In the genomic region with DNA sequence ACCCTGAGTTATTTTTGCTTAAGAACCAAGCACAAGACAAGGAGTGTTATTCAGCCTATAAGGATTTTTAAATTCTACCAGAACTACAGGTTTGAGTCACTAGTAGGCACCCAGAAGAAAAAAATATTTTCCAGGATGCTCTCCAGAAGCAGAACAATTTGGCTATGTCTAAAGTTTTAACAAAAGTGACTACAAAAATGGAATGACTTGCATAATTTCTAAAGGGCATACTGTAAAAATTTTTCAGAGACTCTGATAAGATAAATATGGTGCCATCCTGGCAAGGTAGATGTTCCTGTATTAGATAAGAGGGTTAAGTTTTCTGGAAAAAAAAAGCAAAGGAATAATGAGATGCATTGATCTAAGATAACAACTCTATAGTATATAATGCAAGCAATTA, we compare ENCODE assay signal across 15 cellular contexts.
DNase-seq lines count a peak whose midpoint lies in the region; ATAC-seq, FAIRE-seq and TF ChIP-seq lines count a peak whose summit lies in the region.
"Had no signal": no experiment of that assay in that cellular context is flagged by ENCODE, and none has a peak within 500 bp of the region (broad histone marks: within the 10 kb centered on the region; RNA-seq: fewer than 3 reads in every experiment).

No MANE protein-coding gene starts in this region.

- no peak overlapping the region for H2AFZ ChIP-seq in IMR-90 (replicated peaks; ENCODE audit: low read length, poor library complexity)
- peak overlapping the region; percentile 27 for H2AFZ ChIP-seq in keratinocyte (ENCODE audit: control insufficient read depth, low read length)
- H2AFZ ChIP-seq in MM.1S (ENCODE audit: low read length), result no peak overlapping the region

- no peak for TF ChIP-seq RAD21 in IMR-90 (IDR thresholded peaks at IDR 0.05; ENCODE audit: low read length)

- H3K9me2 ChIP-seq in MM.1S (replicated peaks; ENCODE audit: insufficient read depth, low read length), result no peaks in the 10 kb centered on the region

- H3K27ac ChIP-seq in IMR-90 (ENCODE audit: insufficient read depth, low read length) (no peak overlapping the region), RWPE2 (ENCODE audit: poor library complexity, severe bottlenecking) (peak overlapping the region; percentile 90), keratinocyte (ENCODE audit: control insufficient read depth, insufficient read depth, low read length) (peak overlapping the region; percentile 85), MM.1S (ENCODE audit: low read length) (no peak overlapping the region)
- H3K27ac ChIP-seq: C4-2B had no signal

- H3K4ac ChIP-seq in IMR-90 (ENCODE audit: low read depth, low read length), result peak overlapping the region; percentile 52; the same call in 1 of the 2 replicates

- H4K5ac ChIP-seq in IMR-90 (ENCODE audit: low read depth, low read length), result no peak overlapping the region

- POLR2A ChIA-PET in IMR-90 (lab: Charles Lee; ENCODE audit: unreplicated experiment), result no interaction called here

- H4K91ac ChIP-seq in IMR-90 (ENCODE audit: insufficient read depth, low read depth, low read length), result no peak overlapping the region; the same call in 1 of the 2 replicates

- no peak overlapping the region for H2BK20ac ChIP-seq in IMR-90 (ENCODE audit: low read depth, low read length)

- H3K9me1 ChIP-seq in IMR-90 (ENCODE audit: insufficient read depth, low read length) (no peaks in the 10 kb centered on the region; the same call in 1 of the 2 replicates), keratinocyte (ENCODE audit: control insufficient read depth, extremely low read depth, insufficient read depth, low read length) (no peaks in the 10 kb centered on the region)

- in situ Hi-C loops in IMR-90 (cut with MboI; ENCODE audit: low sequenced_read_pairs), result no loop called here

- dilution Hi-C loops in IMR-90 (cut with HindIII; ENCODE audit: low sequenced_read_pairs, unreplicated experiment) (no loop called here), keratinocyte (cut with MboI; ENCODE audit: extremely low pct_ligation_motif_present, low sequenced_read_pairs) (no loop called here)

- H2BK15ac ChIP-seq in IMR-90 (ENCODE audit: low read depth, low read length), result no peak overlapping the region

- H2BK5ac ChIP-seq in IMR-90 (ENCODE audit: low read depth, low read length, poor library complexity, severe bottlenecking), result no peak overlapping the region

- CTCF ChIA-PET in IMR-90 (lab: Yijun Ruan, JAX), result no interaction called here

- H3K4me1 ChIP-seq in IMR-90 (ENCODE audit: control insufficient read depth, insufficient read depth, low read length) (peaks cover 6% of the 10 kb centered on the region), RWPE2 (ENCODE audit: insufficient read depth, poor library complexity, severe bottlenecking) (peaks cover 8% of the 10 kb centered on the region), keratinocyte (ENCODE audit: control insufficient read depth, extremely low read depth, insufficient read depth, low read length) (peaks cover 19% of the 10 kb centered on the region), MM.1S (ENCODE audit: low read length) (no peaks in the 10 kb centered on the region)
- H3K4me1 ChIP-seq: Caco-2, HAP-1 had no signal

- TF ChIP-seq CTCF in IMR-90 (conservative IDR thresholded peaks at IDR 0.05; ENCODE audit: low read depth, low read length) (no peak), RWPE2 (IDR thresholded peaks at IDR 0.05; ENCODE audit: poor library complexity, severe bottlenecking) (no peak), keratinocyte (optimal IDR thresholded peaks at IDR 0.05 in 1 of 3, IDR thresholded peaks at IDR 0.05 in 1 of 3, conservative IDR thresholded peaks at IDR 0.05 in 1 of 3; ENCODE audit: extremely low read depth in 1 of 3, insufficient read depth in 2 of 3, low read length in 3 of 3) (no peak), MM.1S (IDR thresholded peaks at IDR 0.05; ENCODE audit: low read length) (no peak)

- H4K20me1 ChIP-seq in IMR-90 (ENCODE audit: insufficient read depth, low read length) (no peaks in the 10 kb centered on the region), keratinocyte (ENCODE audit: control insufficient read depth, extremely low read depth, insufficient read depth, low read length) (no peaks in the 10 kb centered on the region), MM.1S (ENCODE audit: insufficient read depth, low read length) (no peaks in the 10 kb centered on the region)

- H2AK5ac ChIP-seq in IMR-90 (ENCODE audit: low read depth, low read length), result no peak overlapping the region

- no peaks in the 10 kb centered on the region for H3K79me1 ChIP-seq in IMR-90 (ENCODE audit: low read depth in 1 of 2, low read length in 2 of 2)

- no peak for TF ChIP-seq POLR2A in IMR-90 (IDR thresholded peaks at IDR 0.05; ENCODE audit: low read depth, low read length)

- no TSS peak for BruUV-seq in IMR-90 (replicated peaks; lab: Mats Ljungman, UMichigan)

- DNase-seq in IMR-90, result no peak
- DNase-seq in RWPE2 (ENCODE audit: low spot score), result no peak
- no peak for DNase-seq in keratinocyte (ENCODE audit: low read depth, low spot score)
- DNase-seq in NCI-H2029 (lab: John Stamatoyannopoulos, UW), result no peak
- DNase-seq in effector CD4-positive, alpha-beta T cell, result no peak
- no peak for DNase-seq in MM.1S
- DNase-seq: AML-193; Caco-2; CD4-positive, alpha-beta T cell; DMS79; GDM1 had no signal

- H3K9ac ChIP-seq in IMR-90 (ENCODE audit: low read depth, low read length) (no peak overlapping the region), keratinocyte (ENCODE audit: control insufficient read depth, extremely low read depth, insufficient read depth, low read length) (no peak overlapping the region), MM.1S (ENCODE audit: low read length) (no peak overlapping the region)

- FAIRE-seq in keratinocyte (lab: Jason Lieb, UNC), result no peak
- FAIRE-seq: A204.1, D721Med had no signal

- H3K36me3 ChIP-seq in IMR-90 (ENCODE audit: control insufficient read depth, insufficient read depth, low read length) (no peaks in the 10 kb centered on the region), RWPE2 (ENCODE audit: low read depth) (no peaks in the 10 kb centered on the region), keratinocyte (ENCODE audit: control insufficient read depth in 2 of 2, extremely low read depth in 1 of 2, insufficient read depth in 2 of 2, low read length in 2 of 2) (no peaks in the 10 kb centered on the region), MM.1S (replicated peaks; ENCODE audit: insufficient read depth, low read length) (no peaks in the 10 kb centered on the region)
- H3K36me3 ChIP-seq: HAP-1 had no signal

- no peak overlapping the region for H3K4me3 ChIP-seq in IMR-90 (ENCODE audit: insufficient read depth, low read depth, low read length)
- no peak overlapping the region for H3K4me3 ChIP-seq in RWPE2 (ENCODE audit: severe bottlenecking)
- no peak overlapping the region for H3K4me3 ChIP-seq in keratinocyte (ENCODE audit: control insufficient read depth in 2 of 3, extremely low read depth in 1 of 3, insufficient read depth in 2 of 3, low read depth in 1 of 3, low read length in 3 of 3)
- no peak overlapping the region for H3K4me3 ChIP-seq in MM.1S (ENCODE audit: low read length)
- H3K4me3 ChIP-seq: HAP-1 had no signal

- intact Hi-C loops in IMR-90 (cut with micrococcal nuclease), result loop anchor here (1.0 to 10.0 kb wide), 4 partner anchors 475 to 813 kb away; no protein-coding TSS in a partner anchor

- no peak overlapping the region for H2BK120ac ChIP-seq in IMR-90 (ENCODE audit: low read depth, low read length)

- no peak overlapping the region for H3K14ac ChIP-seq in IMR-90 (replicated peaks; ENCODE audit: low read depth, low read length)

- H3K79me2 ChIP-seq in keratinocyte (ENCODE audit: control insufficient read depth, insufficient read depth, low read length) (no peaks in the 10 kb centered on the region), MM.1S (ENCODE audit: low read length) (no peaks in the 10 kb centered on the region)

- no peak overlapping the region for H2AK9ac ChIP-seq in IMR-90 (replicated peaks; ENCODE audit: low read depth, low read length, poor library complexity)

- H3K27me3 ChIP-seq in IMR-90 (ENCODE audit: control insufficient read depth, insufficient read depth, low read length), result no peaks in the 10 kb centered on the region
- no peaks in the 10 kb centered on the region for H3K27me3 ChIP-seq in RWPE2 (ENCODE audit: insufficient read depth, poor library complexity, severe bottlenecking)
- no peaks in the 10 kb centered on the region for H3K27me3 ChIP-seq in keratinocyte (ENCODE audit: control insufficient read depth, extremely low read depth, insufficient read depth, low read length)
- no peaks in the 10 kb centered on the region for H3K27me3 ChIP-seq in MM.1S (replicated peaks; ENCODE audit: insufficient read depth, low read length)

- H3K4me2 ChIP-seq in IMR-90 (ENCODE audit: low read depth, low read length) (no peak overlapping the region), keratinocyte (ENCODE audit: control insufficient read depth, extremely low read depth, insufficient read depth, low read depth, low read length) (peak overlapping the region; percentile 69), MM.1S (ENCODE audit: low read depth, low read length) (no peak overlapping the region)

- H3K9me3 ChIP-seq in IMR-90 (ENCODE audit: control insufficient read depth, insufficient read depth, low read length) (no peaks in the 10 kb centered on the region), RWPE2 (ENCODE audit: severe bottlenecking) (no peaks in the 10 kb centered on the region), keratinocyte (ENCODE audit: control insufficient read depth, low read depth, low read length) (no peaks in the 10 kb centered on the region), MM.1S (replicated peaks; ENCODE audit: insufficient read depth, low read length) (no peaks in the 10 kb centered on the region)
- H3K9me3 ChIP-seq: Caco-2, HAP-1 had no signal

- peak overlapping the region in 1 of 2 experiments; percentile 3; a peak in 2 of 4 replicates for H4K8ac ChIP-seq in IMR-90 (ENCODE audit: low read depth in 2 of 2, low read length in 2 of 2)

- peak overlapping the region; percentile 76; the same call in 1 of the 2 replicates for H3K18ac ChIP-seq in IMR-90 (ENCODE audit: low read depth, low read length)

- no peak overlapping the region for H3K56ac ChIP-seq in IMR-90 (ENCODE audit: extremely low read depth, insufficient read depth, low read length)

- no peak overlapping the region for H3K23ac ChIP-seq in IMR-90 (ENCODE audit: low read depth, low read length)

- no peaks in the 10 kb centered on the region for H3F3A ChIP-seq in MM.1S (ENCODE audit: insufficient read depth, low read length)

- no peak for ATAC-seq in IMR-90 (ENCODE audit: low read depth)
- ATAC-seq in RWPE2 (ENCODE audit: low read depth), result no peak

TF ChIP-seq in IMR-90, 13 proteins besides CTCF, POLR2A, EP300 and RAD21:
- TF ChIP-seq SMC3 (IDR thresholded peaks at IDR 0.05; ENCODE audit: low read depth, low read length) (no peak), RCOR1 (IDR thresholded peaks at IDR 0.05; ENCODE audit: insufficient replicate concordance, low read length) (no peak), CEBPB (IDR thresholded peaks at IDR 0.05; ENCODE audit: low read depth, low read length) (no peak), BHLHE40 (IDR thresholded peaks at IDR 0.05; ENCODE audit: low read depth, low read length) (no peak), NFE2L2 (IDR thresholded peaks at IDR 0.05; ENCODE audit: low read depth, low read length) (peak; percentile 71)

Comparison
In these comparisons a context has a peak if more than half of its experiments do, and no peak if none do; other contexts are left out.
1. H3K27ac ChIP-seq: peak in RWPE2 (single experiment) and keratinocyte (single experiment); none in IMR-90 (single experiment) and MM.1S (single experiment).